Comparison of ENCODE assay signal across 8 cellular contexts in the genomic region with DNA sequence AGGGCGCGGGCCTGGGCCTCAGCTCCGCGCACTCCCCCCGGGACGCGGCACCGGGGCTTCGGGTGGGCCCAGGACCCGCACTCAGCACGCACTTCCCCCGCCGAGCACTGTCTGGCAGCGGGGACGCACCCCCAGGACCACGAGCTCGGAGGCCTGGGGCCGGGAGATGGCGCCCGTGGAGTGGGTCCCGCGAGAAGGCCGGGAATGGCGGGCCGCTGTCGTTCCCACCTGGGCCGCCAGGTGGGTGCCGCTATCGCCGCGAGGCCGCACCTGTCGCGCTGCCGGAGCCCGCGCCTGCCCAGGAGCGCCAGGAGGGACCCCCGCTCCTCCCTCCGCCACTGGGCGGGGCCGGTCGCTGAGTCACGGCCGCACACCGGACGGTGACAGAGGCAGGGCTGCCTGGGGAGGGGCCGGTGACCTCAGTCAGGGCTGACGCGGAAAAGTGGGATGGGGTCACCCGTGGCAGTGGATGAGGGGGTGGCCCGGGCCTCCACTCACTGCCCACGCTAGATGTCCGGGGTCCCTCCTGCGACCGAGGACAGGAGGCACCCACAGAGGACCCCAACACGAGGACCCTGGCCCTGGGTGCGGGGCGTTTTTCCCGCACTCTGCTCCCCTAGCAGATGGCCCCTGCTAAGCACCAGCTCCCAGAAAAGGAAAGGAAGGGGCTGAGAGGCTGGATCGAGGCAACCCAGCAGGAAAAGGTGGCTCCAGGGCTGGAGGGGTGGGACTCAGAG. TPM values are rescaled to one million over a fixed set of nuclear protein-coding genes. Genes with fewer than 3 reads are reported as not detected.
DNase-seq lines count a peak whose midpoint lies in the region; ATAC-seq and TF ChIP-seq lines count a peak whose summit lies in the region.

No MANE protein-coding gene starts in this region.

- peak overlapping the region; percentile 44 for H3K27ac ChIP-seq in duodenal mucosa (ENCODE audit: low read depth, low read length)
- peak overlapping the region; percentile 71 for H3K27ac ChIP-seq in suprapubic skin

- CTCF ChIA-PET in BJ (lab: Yijun Ruan, JAX) = interaction anchor here (0.6 to 3.0 kb wide), 8 partner anchors 8 to 272 kb away, joined by 3 to 30 read pairs (median 3); no protein-coding TSS in a partner anchor

- peak overlapping the region; percentile 57 to 60 for H3K9ac ChIP-seq in duodenal mucosa (ENCODE audit: low read depth in 1 of 2, low read length in 2 of 2)

- peak; percentile 30; the same call in 1 of the 2 replicates for TF ChIP-seq CTCF in BJ (IDR thresholded peaks at IDR 0.05; ENCODE audit: insufficient read depth, low read depth, low read length)
- TF ChIP-seq CTCF in mesothelial cell of epicardium (IDR thresholded peaks at IDR 0.05; ENCODE audit: unreplicated experiment) = peak; percentile 92
- peak; percentile 54 to 75 for TF ChIP-seq CTCF in suprapubic skin (IDR thresholded peaks at IDR 0.05)

- H3K36me3 Mint-ChIP-seq in mesothelial cell of epicardium = no peaks in the 10 kb centered on the region

- 17% methylated on average over 1 of the region's 61 CpGs for WGBS in suprapubic skin

- peaks cover 13% of the 10 kb centered on the region for H3K27me3 Mint-ChIP-seq in mesothelial cell of epicardium (ENCODE audit: low read depth)

- peaks cover 34% of the 10 kb centered on the region for H3K4me1 Mint-ChIP-seq in mesothelial cell of epicardium

- H3K4me3 Mint-ChIP-seq in mesothelial cell of epicardium = peak overlapping the region; percentile 30

- no peaks in the 10 kb centered on the region for H3K9me3 ChIP-seq in duodenal mucosa (ENCODE audit: control insufficient read depth in 1 of 2, low read length in 2 of 2)
- H3K9me3 ChIP-seq in suprapubic skin = no peaks in the 10 kb centered on the region

- no peaks in the 10 kb centered on the region for H3K9me3 Mint-ChIP-seq in mesothelial cell of epicardium

- no peak for TF ChIP-seq EP300 in suprapubic skin (IDR thresholded peaks at IDR 0.05)

- H3K36me3 ChIP-seq in BJ (ENCODE audit: control insufficient read depth, insufficient read depth, low read length) = peaks cover 3% of the 10 kb centered on the region
- no peaks in the 10 kb centered on the region for H3K36me3 ChIP-seq in duodenal mucosa (ENCODE audit: control insufficient read depth in 1 of 2, insufficient read depth in 2 of 2, low read length in 2 of 2)
- no peaks in the 10 kb centered on the region for H3K36me3 ChIP-seq in suprapubic skin

- H3K4me3 ChIP-seq in BJ (ENCODE audit: low read depth, low read length) = peak overlapping the region; percentile 42
- peak overlapping the region; percentile 59 to 67 for H3K4me3 ChIP-seq in duodenal mucosa (ENCODE audit: low read depth in 1 of 2, low read length in 2 of 2)
- peak overlapping the region; percentile 70 for H3K4me3 ChIP-seq in suprapubic skin

- H3K4me1 ChIP-seq in duodenal mucosa (ENCODE audit: control insufficient read depth in 1 of 2, insufficient read depth in 2 of 2, low read length in 2 of 2) (peaks cover 28 to 40% of the 10 kb centered on the region in 2 donors), suprapubic skin (peaks cover 62% of the 10 kb centered on the region)

- H3K27ac Mint-ChIP-seq in mesothelial cell of epicardium = no peak overlapping the region

- POLR2A ChIA-PET in BJ (lab: Charles Lee) = interaction anchor here (0.6 kb wide), 1 partner anchor 14 kb away, joined by 21 read pairs; no protein-coding TSS in a partner anchor

- TF ChIP-seq POLR2A in suprapubic skin (IDR thresholded peaks at IDR 0.05) = no peak

- no peaks in the 10 kb centered on the region for H3K27me3 ChIP-seq in BJ (ENCODE audit: control insufficient read depth, insufficient read depth, low read length)
- H3K27me3 ChIP-seq in duodenal mucosa (ENCODE audit: control insufficient read depth in 1 of 2, insufficient read depth in 2 of 2, low read length in 2 of 2) = peaks cover 10 to 13% of the 10 kb centered on the region in 2 donors
- peaks cover 6% of the 10 kb centered on the region for H3K27me3 ChIP-seq in suprapubic skin

- ATAC-seq in HG02798 (IDR thresholded peaks at IDR 0.05; ENCODE audit: poor library complexity, unreplicated experiment) = peak; percentile 19
- ATAC-seq in activated CD4-positive, CD25-positive, alpha-beta regulatory T cell treated with anti-CD3 and anti-CD28 coated beads, Interleukin-2, amount 50 U/mL, for 24 hours = peak; percentile 48 to 60
- ATAC-seq in GM19035 (IDR thresholded peaks at IDR 0.05; ENCODE audit: unreplicated experiment) = no peak

- DNase-seq in BJ (ENCODE audit: low read depth) (no peak), mesothelial cell of epicardium (ENCODE audit: low spot score in 2 of 2, unreplicated experiment in 2 of 2) (peak; percentile 48 to 70), suprapubic skin (ENCODE audit: low spot score in 2 of 2) (peak in 1 of 2 donors; percentile 74), GM19240 (ENCODE audit: insufficient read length, low spot score) (no peak)

RNA-seq across cellular contexts. Expression of gene ACTG1, which starts 6.9 kb away (rescaled TPM):
- 2,988 and 3,774 TPM in 2 replicates for polyA plus RNA-seq in BJ (2011; rRNA removed)
- 4,016 and 6,647 TPM in 2 replicates for polyA minus RNA-seq in BJ (2011; rRNA and poly(A)+ RNA removed)
- 4,391 to 4,678 TPM (median 4,589 TPM) in 3 replicates for total RNA-seq in mesothelial cell of epicardium
- total RNA-seq in suprapubic skin = 1,000 to 10,000 TPM; 2,659 to 6,485 (median 4,163) TPM

RNA-seq across cellular contexts. Expression of gene FSCN2, which starts 8.7 kb away (rescaled TPM):
- polyA plus RNA-seq in BJ (2011; rRNA removed) = 1.1 and 1.3 TPM in 2 replicates
- polyA minus RNA-seq in BJ (2011; rRNA and poly(A)+ RNA removed) = 1.3 and 1.9 TPM in 2 replicates
- total RNA-seq in mesothelial cell of epicardium (13.0 to 17.3 TPM (median 13.3 TPM) in 3 replicates), suprapubic skin (1 to 10 TPM in 3 of 4 donors, under 1 TPM in 1; 0.52 to 4.7 (median 3.3) TPM)

RNA-seq across cellular contexts. Expression of gene FAAP100, which starts 32.7 kb away (rescaled TPM):
- polyA plus RNA-seq in BJ (2011; rRNA removed) = 7.5 and 11.2 TPM in 2 replicates
- polyA minus RNA-seq in BJ (2011; rRNA and poly(A)+ RNA removed) = 9.0 and 10.3 TPM in 2 replicates
- total RNA-seq in mesothelial cell of epicardium (35.4 to 37.2 TPM (median 36.0 TPM) in 3 replicates), suprapubic skin (10 to 100 TPM; 33.0 to 44.2 (median 37.7) TPM)

Comparison
In these comparisons a context has a peak if more than half of its experiments do, and no peak if none do; other contexts are left out.
1. DNase-seq: peak in mesothelial cell of epicardium (2 of 2); none in BJ (single experiment) and GM19240 (single experiment).
2. CTCF ChIP-seq: peak in every context shown above with its lines; median percentile 92 in mesothelial cell of epicardium; 64 in suprapubic skin; 30 in BJ.
3. Peak in every context shown above with its lines, with median percentiles within 50 percentile points of each other: H3K4me3 ChIP-seq.